In the genomic region with DNA sequence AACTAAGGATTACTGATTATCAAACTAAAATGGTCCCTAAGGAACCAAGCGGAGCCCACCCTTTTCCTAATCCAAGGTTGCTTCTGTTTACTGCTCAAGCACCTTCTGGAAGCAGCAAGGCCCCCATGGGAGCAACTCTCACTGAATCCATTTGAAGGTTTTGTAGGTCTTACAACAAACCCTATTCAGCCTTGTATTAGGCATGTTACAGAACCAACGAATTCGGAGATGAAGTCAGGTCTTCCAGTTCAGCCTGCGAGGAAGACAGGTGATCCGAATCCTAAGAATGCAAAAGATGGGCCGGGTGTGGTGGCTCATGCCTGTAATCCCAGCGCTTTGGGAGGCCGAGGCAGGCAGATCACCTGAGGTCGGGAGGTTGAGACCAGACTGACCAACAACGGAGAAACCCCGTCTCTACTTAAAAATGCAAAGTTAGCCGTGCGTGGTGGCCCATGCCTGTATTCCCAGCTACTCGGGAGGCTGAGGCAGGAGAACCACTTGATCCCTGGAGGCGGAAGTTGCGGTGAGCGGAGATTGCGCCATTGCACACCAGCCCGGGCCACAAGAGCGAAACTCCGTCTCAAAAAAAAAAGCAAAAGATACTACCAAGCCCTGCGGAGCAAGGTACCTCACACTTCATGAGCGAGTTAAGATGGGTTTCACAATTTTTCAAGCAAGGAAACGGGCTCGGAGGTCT, we compare ENCODE assay signal across 8 cellular contexts. TPM values are rescaled to one million over a fixed set of nuclear protein-coding genes. Genes with fewer than 3 reads are reported as not detected.
A peak's percentile ranks its signal among the peaks of the same experiment; 100 is the strongest.
DNase-seq lines count a peak whose midpoint lies in the region; ATAC-seq and TF ChIP-seq lines count a peak whose summit lies in the region.

No MANE protein-coding gene starts in this region.

- H3K9me3 Mint-ChIP-seq in IgD-negative memory B cell = no peaks in the 10 kb centered on the region

- CTCF ChIA-PET in HEK293T (lab: Yijun Ruan, JAX) = interaction anchor here (1.9 kb wide), 1 partner anchor 69 kb away, joined by 4 read pairs; no protein-coding TSS in a partner anchor

- H3K36me3 ChIP-seq in colonic mucosa = no peaks in the 10 kb centered on the region
- H3K36me3 ChIP-seq in mucosa of rectum (ENCODE audit: control insufficient read depth in 2 of 2, insufficient read depth in 2 of 2, low read length in 2 of 2) = no peaks in the 10 kb centered on the region

- POLR2A ChIA-PET in HEK293T (lab: Yijun Ruan, JAX) = interaction anchor here (0.7 to 1.9 kb wide), 21 partner anchors 9 to 418 kb away, joined by 3 to 23 read pairs (median 5); a partner anchor contains a TSS

- H3K4me1 ChIP-seq in colonic mucosa (no peaks in the 10 kb centered on the region), mucosa of rectum (ENCODE audit: control insufficient read depth in 2 of 2, insufficient read depth in 2 of 2, low read length in 2 of 2) (peaks cover 2 to 3% of the 10 kb centered on the region in 2 donors)

- H3K9ac ChIP-seq in colonic mucosa (ENCODE audit: low read depth in 2 of 2, low read length in 2 of 2) = peak overlapping the region in 1 of 2 donors; percentile 89
- H3K9ac ChIP-seq in mucosa of rectum (ENCODE audit: low read depth in 1 of 2, low read length in 2 of 2) = peak overlapping the region; percentile 93 to 97

- peak overlapping the region; percentile 98 to 100 (median 99) for H3K27ac Mint-ChIP-seq in IgD-negative memory B cell

- H3K4me1 Mint-ChIP-seq in IgD-negative memory B cell = peaks cover 5 to 16% (median 14%) of the 10 kb centered on the region in 3 donors

- H3K27me3 ChIP-seq in colonic mucosa = no peaks in the 10 kb centered on the region
- no peaks in the 10 kb centered on the region for H3K27me3 ChIP-seq in mucosa of rectum (ENCODE audit: control insufficient read depth in 2 of 2, insufficient read depth in 2 of 2, low read length in 2 of 2)

- H3K4me3 Mint-ChIP-seq in IgD-negative memory B cell = peak overlapping the region; percentile 93 to 99 (median 98)

- peak overlapping the region; percentile 92 for H3K27ac ChIP-seq in 22Rv1
- H3K27ac ChIP-seq in colonic mucosa = peak overlapping the region; percentile 80
- peak overlapping the region; percentile 92 to 97 for H3K27ac ChIP-seq in mucosa of rectum (ENCODE audit: low read depth in 2 of 2, low read length in 2 of 2)

- no peak for ATAC-seq in GM18868 (IDR thresholded peaks at IDR 0.05; ENCODE audit: unreplicated experiment)

- H3K4me3 ChIP-seq in colonic mucosa (no peak overlapping the region), mucosa of rectum (ENCODE audit: low read length in 2 of 2) (peak overlapping the region; percentile 81 to 96)

- intact Hi-C loops in colonic mucosa (cut with DNase I) = loop anchor here (5.0 kb wide), 3 partner anchors 67 to 402 kb away; no protein-coding TSS in a partner anchor

- TF ChIP-seq CTCF in 22Rv1 (IDR thresholded peaks at IDR 0.05) (no peak), colonic mucosa (IDR thresholded peaks at IDR 0.05) (no peak)

- H3K27me3 Mint-ChIP-seq in IgD-negative memory B cell = peaks cover 1% of the 10 kb centered on the region

- no peaks in the 10 kb centered on the region for H3K36me3 Mint-ChIP-seq in IgD-negative memory B cell

- H3K9me3 ChIP-seq in colonic mucosa (no peaks in the 10 kb centered on the region), mucosa of rectum (ENCODE audit: control insufficient read depth in 2 of 2, low read length in 2 of 2) (no peaks in the 10 kb centered on the region)

- DNase-seq in colonic mucosa = peak; percentile 29
- no peak for DNase-seq in HEK293T (ENCODE audit: extremely low spot score)
- no peak for DNase-seq in inferior parietal cortex (ENCODE audit: extremely low spot score)
- no peak for DNase-seq in mesenteric fat pad (ENCODE audit: low spot score)

TF ChIP-seq in HEK293T, 16 proteins besides CTCF, POLR2A, EP300 and RAD21:
- TF ChIP-seq SP1 (IDR thresholded peaks at IDR 0.05) = no peak
- TF ChIP-seq FOXK2 (IDR thresholded peaks at IDR 0.05) = no peak
- no peak for TF ChIP-seq ELF4 (IDR thresholded peaks at IDR 0.05)
- TF ChIP-seq ZNF384 (IDR thresholded peaks at IDR 0.05) = no peak
- TF ChIP-seq NFRKB (IDR thresholded peaks at IDR 0.05) = no peak
- TF ChIP-seq L3MBTL2 (conservative IDR thresholded peaks at IDR 0.05) = no peak
- TF ChIP-seq ARNT (IDR thresholded peaks at IDR 0.05) = no peak
- no peak for TF ChIP-seq SUZ12 (IDR thresholded peaks at IDR 0.05)
- no peak for TF ChIP-seq LEF1 (IDR thresholded peaks at IDR 0.05; ENCODE audit: borderline replicate concordance)
- no peak for TF ChIP-seq BHLHE40 (IDR thresholded peaks at IDR 0.05; ENCODE audit: borderline replicate concordance)
- TF ChIP-seq, protein P1, sequence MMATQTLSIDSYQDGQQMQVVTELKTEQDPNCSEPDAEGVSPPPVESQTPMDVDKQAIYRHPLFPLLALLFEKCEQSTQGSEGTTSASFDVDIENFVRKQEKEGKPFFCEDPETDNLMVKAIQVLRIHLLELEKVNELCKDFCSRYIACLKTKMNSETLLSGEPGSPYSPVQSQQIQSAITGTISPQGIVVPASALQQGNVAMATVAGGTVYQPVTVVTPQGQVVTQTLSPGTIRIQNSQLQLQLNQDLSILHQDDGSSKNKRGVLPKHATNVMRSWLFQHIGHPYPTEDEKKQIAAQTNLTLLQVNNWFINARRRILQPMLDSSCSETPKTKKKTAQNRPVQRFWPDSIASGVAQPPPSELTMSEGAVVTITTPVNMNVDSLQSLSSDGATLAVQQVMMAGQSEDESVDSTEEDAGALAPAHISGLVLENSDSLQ (IDR thresholded peaks at IDR 0.05) = no peak
- TF ChIP-seq FOXA1 (IDR thresholded peaks at IDR 0.05) = no peak
- no peak for TF ChIP-seq TARDBP (IDR thresholded peaks at IDR 0.05)
- TF ChIP-seq FOXM1 (IDR thresholded peaks at IDR 0.05; ENCODE audit: borderline replicate concordance) = no peak
- TF ChIP-seq CTBP1 (IDR thresholded peaks at IDR 0.05; ENCODE audit: borderline replicate concordance) = no peak
- TF ChIP-seq HDGF (IDR thresholded peaks at IDR 0.05; ENCODE audit: borderline replicate concordance) = no peak

RNA-seq across cellular contexts. Expression of a gene that starts 0.7 kb away (rescaled TPM):
- not detected for polyA plus RNA-seq in IgD-negative memory B cell
- total RNA-seq in colonic mucosa = not detected
- not detected for total RNA-seq in mesenteric fat pad

RNA-seq across cellular contexts. Expression of a gene that starts 0.9 kb away (rescaled TPM):
- 6.5 TPM for polyA plus RNA-seq in IgD-negative memory B cell
- total RNA-seq in colonic mucosa (10 to 100 TPM in 1 of 2 donors, 1 to 10 TPM in 1; 4.8 to 12.1 TPM), mesenteric fat pad (1.9 TPM)
